In the genomic region with DNA sequence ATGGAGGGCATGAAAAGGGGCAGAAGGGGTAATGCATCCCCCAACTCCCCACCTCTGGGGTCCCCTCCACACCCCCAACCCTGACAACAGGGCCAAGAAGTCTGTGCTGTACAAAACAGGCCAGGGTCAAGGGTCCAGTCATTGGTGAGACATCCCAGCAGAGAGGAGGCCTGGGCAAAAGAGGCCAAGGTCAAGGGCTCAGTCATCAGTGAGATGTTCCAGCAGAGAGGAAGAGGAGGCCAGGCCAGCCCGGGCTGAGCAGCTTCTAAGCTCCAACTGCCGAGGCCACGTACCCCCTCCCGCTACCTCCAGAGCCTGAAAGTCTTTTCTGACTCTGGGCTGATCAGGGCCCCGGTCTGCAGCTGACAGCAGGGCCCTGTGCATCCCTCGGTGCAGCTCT, we compare ENCODE assay signal across 18 cellular contexts. TPM values are rescaled to one million over a fixed set of nuclear protein-coding genes. Genes with fewer than 3 reads are reported as not detected.
"Had no signal": no experiment of that assay in that cellular context is flagged by ENCODE, and none has a peak within 500 bp of the region (broad histone marks: within the 10 kb centered on the region; RNA-seq: fewer than 3 reads in every experiment).

No MANE protein-coding gene starts in this region.

- H3K27ac Mint-ChIP-seq: natural killer cell treated with Interleukin-12 subunit alpha and Interleukin-12 subunit beta and Interleukin-15 and Interleukin-18, amount 100 ng/mL, for 72 hours had no signal

- H3K4me3 Mint-ChIP-seq: effector memory CD8-positive, alpha-beta T cell; natural killer cell treated with Interleukin-12 subunit alpha and Interleukin-12 subunit beta and Interleukin-15 and Interleukin-18, amount 100 ng/mL, for 72 hours had no signal

- H3K9me3 Mint-ChIP-seq: effector memory CD8-positive, alpha-beta T cell; natural killer cell treated with Interleukin-12 subunit alpha and Interleukin-12 subunit beta and Interleukin-15 and Interleukin-18, amount 100 ng/mL, for 72 hours; stimulated activated naive B cell treated with anti-CD40 and anti-IgM and Interleukin-4, amounts not matched to agents 10 μg/mL and 1 μg/mL and 100 μg/mL, for 72 hours had no signal

- H2AFZ ChIP-seq: hepatocyte had no signal

- H3K36me3 ChIP-seq: esophagus muscularis mucosa, spleen, stomach, thoracic aorta, transverse colon had no signal

- H3K4me3 ChIP-seq: hepatocyte, psoas muscle, thoracic aorta, transverse colon had no signal

- H3K36me3 Mint-ChIP-seq: natural killer cell treated with Interleukin-12 subunit alpha and Interleukin-12 subunit beta and Interleukin-15 and Interleukin-18, amount 100 ng/mL, for 72 hours had no signal

- H3K27ac ChIP-seq: epithelial cell of prostate, esophagus muscularis mucosa, hepatocyte, psoas muscle, spleen, stomach, thoracic aorta, transverse colon had no signal

- H3K9me3 ChIP-seq: esophagus muscularis mucosa, psoas muscle, spleen, stomach, thoracic aorta, transverse colon had no signal

- H3K4me1 ChIP-seq: psoas muscle had no signal

RNA-seq across cellular contexts. Expression of gene LHFPL4, which starts 52.4 kb away (rescaled TPM):
- total RNA-seq: fibroblast of villous mesenchyme; hepatocyte; liver; mucosa of gallbladder; myocyte; natural killer cell treated with Interleukin-12 subunit alpha and Interleukin-12 subunit beta and Interleukin-15 and Interleukin-18, amount 100 ng/mL, for 72 hours; omental fat pad; psoas muscle; sciatic nerve; skeletal muscle tissue; spleen; thoracic aorta had no signal
- polyA plus RNA-seq: spleen had no signal
